18 cellular contexts compared by ENCODE assay signal in genomic region chr9:75878461-75878860, GRCh38. TPM values are rescaled to one million over a fixed set of nuclear protein-coding genes. Genes with fewer than 3 reads are reported as not detected.
DNase-seq lines count a peak whose midpoint lies in the region; ATAC-seq and TF ChIP-seq lines count a peak whose summit lies in the region.
"Had no signal": no experiment of that assay in that cellular context is flagged by ENCODE, and none has a peak within 500 bp of the region (broad histone marks: within the 10 kb centered on the region; RNA-seq: fewer than 3 reads in every experiment).

No MANE protein-coding gene starts in this region.

- ATAC-seq in HG02970 (IDR thresholded peaks at IDR 0.05; ENCODE audit: low FRiP score, unreplicated experiment) (no peak), GM21737 (IDR thresholded peaks at IDR 0.05; ENCODE audit: unreplicated experiment) (no peak), HG02981 (IDR thresholded peaks at IDR 0.05; ENCODE audit: unreplicated experiment) (no peak)

- no peaks in the 10 kb centered on the region for H4K20me1 ChIP-seq in BLaER1

- H3K4me2 ChIP-seq in BLaER1, result peak overlapping the region; percentile 42

- no peak overlapping the region for H3K4me3 ChIP-seq in BLaER1
- no peak overlapping the region for H3K4me3 ChIP-seq in WERI-Rb-1 (ENCODE audit: low read depth, low read length)
- H3K4me3 ChIP-seq: HAP-1 had no signal

- peaks cover 5% of the 10 kb centered on the region for H3K27me3 Mint-ChIP-seq in glutamatergic neuron (ENCODE audit: unreplicated experiment)
- H3K27me3 Mint-ChIP-seq: CD4-positive, CD25-positive, alpha-beta regulatory T cell; CD8-positive, alpha-beta memory T cell had no signal

- peak overlapping the region; percentile 94 for H3K27ac Mint-ChIP-seq in glutamatergic neuron (ENCODE audit: unreplicated experiment)
- H3K27ac Mint-ChIP-seq: B cell; CD8-positive, alpha-beta memory T cell had no signal

- TF ChIP-seq CTCF in WERI-Rb-1 (IDR thresholded peaks at IDR 0.05; ENCODE audit: low read depth, low read length) (no peak), glutamatergic neuron (IDR thresholded peaks at IDR 0.05; ENCODE audit: partially characterized antibody, unreplicated experiment) (no peak)

- H3K4me3 Mint-ChIP-seq in glutamatergic neuron (ENCODE audit: unreplicated experiment), result peak overlapping the region; percentile 74
- H3K4me3 Mint-ChIP-seq: B cell; CD8-positive, alpha-beta memory T cell had no signal

- H3K4me1 ChIP-seq in BLaER1, result peaks cover 19% of the 10 kb centered on the region

- no peaks in the 10 kb centered on the region for H3K27me3 ChIP-seq in BLaER1
- no peaks in the 10 kb centered on the region for H3K27me3 ChIP-seq in WERI-Rb-1 (ENCODE audit: insufficient read depth, low read depth, severe bottlenecking)

- H3K9me3 ChIP-seq in BLaER1, result no peaks in the 10 kb centered on the region
- H3K9me3 ChIP-seq in WERI-Rb-1 (ENCODE audit: severe bottlenecking), result no peaks in the 10 kb centered on the region
- H3K9me3 ChIP-seq: HAP-1 had no signal

- H3K36me3 ChIP-seq in BLaER1 (no peaks in the 10 kb centered on the region), WERI-Rb-1 (no peaks in the 10 kb centered on the region)
- H3K36me3 ChIP-seq: HAP-1 had no signal

- H3K4me1 Mint-ChIP-seq in glutamatergic neuron (ENCODE audit: low read depth, unreplicated experiment), result peaks cover 28% of the 10 kb centered on the region
- H3K4me1 Mint-ChIP-seq: B cell; CD4-positive, CD25-positive, alpha-beta regulatory T cell; CD8-positive, alpha-beta memory T cell had no signal

- no peak overlapping the region for H3K9ac ChIP-seq in BLaER1

- H3K27ac ChIP-seq in BLaER1 (no peak overlapping the region), WERI-Rb-1 (peak overlapping the region; percentile 49)
- H3K27ac ChIP-seq: HL-60 had no signal

- H3K36me3 Mint-ChIP-seq in glutamatergic neuron (ENCODE audit: unreplicated experiment), result peaks cover 5% of the 10 kb centered on the region
- H3K36me3 Mint-ChIP-seq: CD4-positive, CD25-positive, alpha-beta regulatory T cell; CD8-positive, alpha-beta memory T cell had no signal

- H3K9me3 Mint-ChIP-seq in glutamatergic neuron (ENCODE audit: unreplicated experiment), result peaks cover 8% of the 10 kb centered on the region

- DNase-seq in NCI-H82 (lab: John Stamatoyannopoulos, UW), result peak; percentile 91
- peak; percentile 64 for DNase-seq in WERI-Rb-1
- DNase-seq in glutamatergic neuron, result peak; percentile 78
- DNase-seq: 8988T; C1 segment of cervical spinal cord; CD4-positive, CD25-positive, alpha-beta regulatory T cell; CD8-positive, alpha-beta memory T cell; COR-L47; DMS153; DMS79; GDM1 had no signal

RNA-seq across cellular contexts. Expression of gene PCSK5, which starts 12.0 kb away (rescaled TPM):
- 9.6 TPM for total RNA-seq in glutamatergic neuron (ENCODE audit: unreplicated experiment)
- total RNA-seq: B cell had no signal
